In genomic region chr17:27448522-27448921, GRCh38 we compare ENCODE assay signal across 2 cellular contexts.
A peak's percentile ranks its signal among the peaks of the same experiment; 100 is the strongest.
TF ChIP-seq lines count a peak whose summit lies in the region.

No MANE protein-coding gene starts in this region.

TF ChIP-seq in HEK293, 187 proteins besides CTCF, POLR2A, EP300 and RAD21:
- TF ChIP-seq ZBTB17 (tag by site-specific recombination; IDR thresholded peaks at IDR 0.05) = peak; percentile 49; the same call in 1 of the 2 replicates
TF ChIP-seq in HEK293: peak in this region for 1; not testable (repeated sequence) for 186.

TF ChIP-seq in K562, 482 proteins besides CTCF, POLR2A, EP300 and RAD21:
- peak; percentile 63; the same call in 1 of the 2 replicates for TF ChIP-seq SMARCE1 (IDR thresholded peaks at IDR 0.05)
- peak; percentile 97 for TF ChIP-seq C11orf30 (IDR thresholded peaks at IDR 0.05; ENCODE audit: low read depth)
- TF ChIP-seq DPF2 (IDR thresholded peaks at IDR 0.05) = peak; percentile 77
- peak; percentile 94 for TF ChIP-seq MAFG (tag; conservative IDR thresholded peaks at IDR 0.05)
- 0 out of 2 replicates have a peak, but pooled peaks have one; percentile 23 for TF ChIP-seq SMARCA5 (IDR thresholded peaks at IDR 0.05)
- 0 out of 2 replicates have a peak, but pooled peaks have one; percentile 26 for TF ChIP-seq MTA1 (IDR thresholded peaks at IDR 0.05; ENCODE audit: borderline replicate concordance)
- peak; percentile 99 for TF ChIP-seq ZNF316 (IDR thresholded peaks at IDR 0.05)
- 0 out of 2 replicates have a peak, but pooled peaks have one; percentile 71 for TF ChIP-seq GATAD2A (IDR thresholded peaks at IDR 0.05)
- TF ChIP-seq ARID2 (IDR thresholded peaks at IDR 0.05) = 0 out of 2 replicates have a peak, but pooled peaks have one; percentile 8
- TF ChIP-seq TRIM24 (IDR thresholded peaks at IDR 0.05) = 0 out of 4 replicates have a peak, but pooled peaks of 1 of the 2 experiments have one; percentile 14
- peak in 1 of 2 experiments; percentile 43; a peak in 1 of 4 replicates for TF ChIP-seq HDAC1 (IDR thresholded peaks at IDR 0.05)
- 0 out of 2 replicates have a peak, but pooled peaks have one; percentile 20 for TF ChIP-seq CBFA2T3 (IDR thresholded peaks at IDR 0.05)
- peak; percentile 41; the same call in 1 of the 2 replicates for TF ChIP-seq ZNF592 (IDR thresholded peaks at IDR 0.05)
- TF ChIP-seq ATF7 (IDR thresholded peaks at IDR 0.05) = 0 out of 2 replicates have a peak, but pooled peaks have one; percentile 16
- peak; percentile 47; the same call in 1 of the 2 replicates for TF ChIP-seq MAFK (IDR thresholded peaks at IDR 0.05; ENCODE audit: low read length)
- 0 out of 2 replicates have a peak, but pooled peaks have one; percentile 24 for TF ChIP-seq ZBTB2 (IDR thresholded peaks at IDR 0.05)
- peak; percentile 66 for TF ChIP-seq NFE2 (IDR thresholded peaks at IDR 0.05; ENCODE audit: low read depth)
- peak; percentile 86 for TF ChIP-seq ZNF384 (IDR thresholded peaks at IDR 0.05; ENCODE audit: low read depth, low read length)
- peak; percentile 72 for TF ChIP-seq SMARCA4 (IDR thresholded peaks at IDR 0.05)
- peak in 1 of 2 experiments; percentile 42; a peak in 1 of 4 replicates for TF ChIP-seq KDM1A (IDR thresholded peaks at IDR 0.05)
- 0 out of 2 replicates have a peak, but pooled peaks have one; percentile 27 for TF ChIP-seq BCOR (IDR thresholded peaks at IDR 0.05)
- peak; percentile 57; the same call in 1 of the 2 replicates for TF ChIP-seq ARID1B (IDR thresholded peaks at IDR 0.05)
- TF ChIP-seq MAFF (IDR thresholded peaks at IDR 0.05; ENCODE audit: low read length) = peak; percentile 21; the same call in 1 of the 2 replicates
